20 cellular contexts compared by ENCODE assay signal in genomic region chr20:58810879-58811250, GRCh38. TPM values are rescaled to one million over a fixed set of nuclear protein-coding genes. Genes with fewer than 3 reads are reported as not detected.
DNase-seq lines count a peak whose midpoint lies in the region; ATAC-seq, FAIRE-seq and TF ChIP-seq lines count a peak whose summit lies in the region.
"Had no signal": no experiment of that assay in that cellular context is flagged by ENCODE, and none has a peak within 500 bp of the region (broad histone marks: within the 10 kb centered on the region; RNA-seq: fewer than 3 reads in every experiment).

No MANE protein-coding gene starts in this region.

- no peak overlapping the region for H3K4me3 Mint-ChIP-seq in astrocyte (ENCODE audit: unreplicated experiment)
- no peak overlapping the region for H3K4me3 Mint-ChIP-seq in osteocyte (ENCODE audit: unreplicated experiment)
- H3K4me3 Mint-ChIP-seq: CD4-positive, alpha-beta T cell had no signal

- H4K20me1 ChIP-seq in BLaER1 (no peaks in the 10 kb centered on the region), astrocyte (ENCODE audit: insufficient read depth, low read length) (no peaks in the 10 kb centered on the region), smooth muscle cell (ENCODE audit: low read depth) (peaks cover 15% of the 10 kb centered on the region)

- peaks cover 11% of the 10 kb centered on the region for H3K27me3 Mint-ChIP-seq in astrocyte (ENCODE audit: low read depth, unreplicated experiment)
- H3K27me3 Mint-ChIP-seq in osteocyte (ENCODE audit: unreplicated experiment): peaks cover 15% of the 10 kb centered on the region

- H3K9me3 ChIP-seq in BLaER1 (no peaks in the 10 kb centered on the region), astrocyte (ENCODE audit: insufficient read depth, low read depth, low read length) (no peaks in the 10 kb centered on the region), smooth muscle cell (replicated peaks; ENCODE audit: low read depth) (no peaks in the 10 kb centered on the region)

- H3K27me3 ChIP-seq in BLaER1 (no peaks in the 10 kb centered on the region), astrocyte (ENCODE audit: insufficient read depth, low read length) (peaks cover 12% of the 10 kb centered on the region), smooth muscle cell (ENCODE audit: low read depth) (peaks cover 2% of the 10 kb centered on the region)

- no peak for TF ChIP-seq POLR2A in NB4 (IDR thresholded peaks at IDR 0.05; ENCODE audit: extremely low read depth, insufficient read length)

- 84% methylated on average over 9 of the region's 10 CpGs for WGBS in smooth muscle cell (ENCODE audit: low lambda C conversion rate)

- H3K36me3 ChIP-seq in BLaER1: no peaks in the 10 kb centered on the region
- no peaks in the 10 kb centered on the region for H3K36me3 ChIP-seq in astrocyte (ENCODE audit: insufficient read depth, low read length)
- H3K36me3 ChIP-seq in smooth muscle cell (ENCODE audit: low read depth): no peaks in the 10 kb centered on the region

- no peak overlapping the region for H3K27ac ChIP-seq in BLaER1
- H3K27ac ChIP-seq in astrocyte (ENCODE audit: low read depth, low read length): no peak overlapping the region
- H3K27ac ChIP-seq in smooth muscle cell (ENCODE audit: low read depth): no peak overlapping the region
- H3K27ac ChIP-seq: 22Rv1, GM23248, HL-60 had no signal

- H3K36me3 Mint-ChIP-seq in astrocyte (ENCODE audit: low read depth, unreplicated experiment): peaks cover 4% of the 10 kb centered on the region
- no peaks in the 10 kb centered on the region for H3K36me3 Mint-ChIP-seq in osteocyte (ENCODE audit: unreplicated experiment)

- H2AFZ ChIP-seq in astrocyte (ENCODE audit: low read depth, low read length) (no peak overlapping the region), smooth muscle cell (ENCODE audit: low read depth) (no peak overlapping the region)
- H2AFZ ChIP-seq: GM23248 had no signal

- H3K4me2 ChIP-seq in BLaER1: peak overlapping the region; percentile 72
- peak overlapping the region; percentile 59 for H3K4me2 ChIP-seq in astrocyte (ENCODE audit: low read length)
- peak overlapping the region; percentile 17 for H3K4me2 ChIP-seq in smooth muscle cell

- FAIRE-seq in astrocyte (lab: Jason Lieb, UNC): no peak
- FAIRE-seq: GM12878, GM18507, K562 had no signal

- no peak for TF ChIP-seq CTCF in NB4 (IDR thresholded peaks at IDR 0.05; ENCODE audit: low read depth, low read length)
- TF ChIP-seq CTCF in astrocyte (IDR thresholded peaks at IDR 0.05; ENCODE audit: insufficient read depth, low read depth, low read length): no peak
- no peak for TF ChIP-seq CTCF in smooth muscle cell (IDR thresholded peaks at IDR 0.05; ENCODE audit: borderline replicate concordance, insufficient read depth, poor library complexity, severe bottlenecking)
- no peak for TF ChIP-seq CTCF in osteocyte (IDR thresholded peaks at IDR 0.05)

- H3K4me3 ChIP-seq in BLaER1 (no peak overlapping the region), NB4 (ENCODE audit: low read depth, low read length) (peak overlapping the region; percentile 53), astrocyte (ENCODE audit: insufficient read depth, low read depth, low read length) (no peak overlapping the region), smooth muscle cell (no peak overlapping the region)
- H3K4me3 ChIP-seq: GM12878, GM23248, K562 had no signal

- peaks cover 14% of the 10 kb centered on the region for H3K4me1 Mint-ChIP-seq in astrocyte (ENCODE audit: low read depth, unreplicated experiment)
- no peaks in the 10 kb centered on the region for H3K4me1 Mint-ChIP-seq in osteocyte (ENCODE audit: unreplicated experiment)

- DNase-seq in NB4 (ENCODE audit: low read depth): no peak
- DNase-seq in astrocyte (ENCODE audit: low read depth): no peak
- DNase-seq in smooth muscle cell (lab: John Stamatoyannopoulos, UW; ENCODE audit: unreplicated experiment): no peak
- DNase-seq in retina: no peak
- DNase-seq in osteocyte (ENCODE audit: extremely low spot score, unreplicated experiment): no peak
- DNase-seq: AML-193; C1 segment of cervical spinal cord; CD4-positive, alpha-beta T cell; DMS79; H7 had no signal

- H3K27ac Mint-ChIP-seq in astrocyte (ENCODE audit: unreplicated experiment) (no peak overlapping the region), osteocyte (ENCODE audit: unreplicated experiment) (no peak overlapping the region)
- H3K27ac Mint-ChIP-seq: CD4-positive, alpha-beta T cell had no signal

- H3K4me1 ChIP-seq in BLaER1 (peaks cover 34% of the 10 kb centered on the region), astrocyte (ENCODE audit: insufficient read depth, low read length) (peaks cover 16% of the 10 kb centered on the region), smooth muscle cell (ENCODE audit: low read depth) (no peaks in the 10 kb centered on the region)

- no peaks in the 10 kb centered on the region for H3F3A ChIP-seq in smooth muscle cell (ENCODE audit: low read depth)

- ATAC-seq in GM21737 (IDR thresholded peaks at IDR 0.05; ENCODE audit: unreplicated experiment): no peak
- ATAC-seq in HG02798 (IDR thresholded peaks at IDR 0.05; ENCODE audit: poor library complexity, unreplicated experiment): no peak
- ATAC-seq: GM12878 had no signal

- no peak overlapping the region; the same call in 1 of the 2 replicates for H3K9ac ChIP-seq in BLaER1
- no peak overlapping the region for H3K9ac ChIP-seq in astrocyte (ENCODE audit: low read length)
- no peak overlapping the region for H3K9ac ChIP-seq in smooth muscle cell (ENCODE audit: low read depth)
- H3K9ac ChIP-seq: GM23248 had no signal

- no peaks in the 10 kb centered on the region for H3K79me2 ChIP-seq in astrocyte (ENCODE audit: insufficient read depth, low read length)
- H3K79me2 ChIP-seq in smooth muscle cell (ENCODE audit: low read depth): no peaks in the 10 kb centered on the region

- H3K9me3 Mint-ChIP-seq in astrocyte (ENCODE audit: unreplicated experiment) (peaks cover 2% of the 10 kb centered on the region), osteocyte (ENCODE audit: unreplicated experiment) (no peaks in the 10 kb centered on the region)
- H3K9me3 Mint-ChIP-seq: CD4-positive, alpha-beta T cell had no signal

RNA-seq across cellular contexts. Expression of gene GNAS-AS1, which starts 39.8 kb away (rescaled TPM):
- total RNA-seq in astrocyte (2.8 and 3.8 TPM in 2 replicates), smooth muscle cell (0.13 and 0.40 TPM in 2 replicates), osteocyte (1.5 and 2.0 TPM in 2 replicates)
- 0.35 TPM in 1 of 2 replicates, not detected in the other for polyA plus RNA-seq in smooth muscle cell
- total RNA-seq: CD4-positive, alpha-beta T cell; G401 had no signal

RNA-seq across cellular contexts. Expression of gene GNAS, which starts 41.7 kb away (rescaled TPM):
- total RNA-seq in astrocyte: 1,937 and 2,003 TPM in 2 replicates
- total RNA-seq in smooth muscle cell: 1,103 and 1,240 TPM in 2 replicates
- polyA plus RNA-seq in smooth muscle cell: 1,914 and 1,960 TPM in 2 replicates
- 1,150 and 1,173 TPM in 2 replicates for total RNA-seq in osteocyte

Comparison
In these comparisons a context has a peak if more than half of its experiments do, and no peak if none do; other contexts are left out.
1. H3K4me2 ChIP-seq: peak in every context shown above with its lines; median percentile 72 in BLaER1; 59 in astrocyte; 17 in smooth muscle cell.